16 cellular contexts compared by ENCODE assay signal in the genomic region with DNA sequence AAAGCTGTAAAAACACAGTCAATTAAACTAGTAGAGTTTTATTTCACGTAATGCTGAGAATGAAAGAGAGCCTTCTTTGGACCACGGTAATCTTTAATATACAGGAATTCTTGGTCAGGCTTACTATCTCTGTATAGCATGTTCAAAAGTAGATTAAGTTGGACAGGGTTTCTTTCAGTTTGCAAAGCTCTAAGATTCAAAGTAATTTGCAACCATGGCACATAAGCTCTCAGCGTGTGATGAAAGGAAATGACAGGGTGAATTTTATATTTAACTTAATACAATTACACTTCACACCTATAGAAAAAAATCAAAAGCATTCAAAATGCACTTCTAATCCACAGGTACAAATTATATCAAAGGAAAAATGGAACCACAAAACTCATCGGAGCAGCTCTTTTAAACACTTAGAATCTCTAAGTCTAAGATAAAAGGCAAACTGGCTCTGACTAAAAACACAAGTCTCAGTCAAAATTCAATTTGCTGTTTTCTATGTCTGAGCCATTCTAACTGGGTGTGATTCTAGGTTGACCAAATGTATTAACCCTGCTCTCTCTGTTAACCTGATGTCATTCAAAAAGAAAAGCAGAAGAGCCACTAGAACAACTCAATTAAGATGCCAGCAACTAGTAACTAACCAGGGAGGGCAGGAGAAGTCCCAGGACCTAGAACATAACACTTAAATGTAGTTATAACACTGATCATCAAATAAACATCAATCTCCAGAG.
DNase-seq lines count a peak whose midpoint lies in the region; ATAC-seq and TF ChIP-seq lines count a peak whose summit lies in the region.
"Had no signal": no experiment of that assay in that cellular context is flagged by ENCODE, and none has a peak within 500 bp of the region (broad histone marks: within the 10 kb centered on the region; RNA-seq: fewer than 3 reads in every experiment).

No MANE protein-coding gene starts in this region.

- ATAC-seq in right cardiac atrium (no peak), WTC11 (no peak)

- no peak for TF ChIP-seq CTCF in left ventricle myocardium inferior (IDR thresholded peaks at IDR 0.05; ENCODE audit: borderline replicate concordance)
- TF ChIP-seq CTCF in WTC11 (IDR thresholded peaks at IDR 0.05), result no peak

- no peaks in the 10 kb centered on the region for H3K9me3 Mint-ChIP-seq in WTC11

- 51% methylated on average over 4 of the region's 4 CpGs for WGBS in right cardiac atrium
- 93 to 100% methylated on average over 2 to 3 of the region's 4 CpGs for WGBS in mesodermal cell (ENCODE audit: insufficient coverage in 2 of 2), 2 experiments
- 65% methylated on average over 4 of the region's 4 CpGs for WGBS in urinary bladder

- H3K4me1 ChIP-seq in left ventricle myocardium inferior (peaks cover 73% of the 10 kb centered on the region), right cardiac atrium (ENCODE audit: control insufficient read depth, insufficient read depth, low read length) (peaks cover 6% of the 10 kb centered on the region), mesodermal cell (ENCODE audit: control insufficient read depth, insufficient read depth, low read length, poor library complexity, severe bottlenecking) (peaks cover 64% of the 10 kb centered on the region), urinary bladder (ENCODE audit: insufficient read depth) (no peaks in the 10 kb centered on the region)

- intact Hi-C loops in left ventricle myocardium inferior (cut with micrococcal nuclease) (loop anchor here (5.0 kb wide), 1 partner anchor 107 kb away; no protein-coding TSS in a partner anchor), right cardiac atrium (cut with DNase I) (loop anchor here (2.0 to 10.0 kb wide), 3 partner anchors 105 to 109 kb away; no protein-coding TSS in a partner anchor)

- H3K36me3 ChIP-seq in left ventricle myocardium inferior (no peaks in the 10 kb centered on the region), mesodermal cell (ENCODE audit: control insufficient read depth, insufficient read depth, low read length) (peaks cover 7% of the 10 kb centered on the region), urinary bladder (ENCODE audit: insufficient read depth) (no peaks in the 10 kb centered on the region)
- H3K36me3 ChIP-seq: brain microvascular endothelial cell, gastroesophageal sphincter, stomach had no signal

- no peaks in the 10 kb centered on the region for H3K9me3 ChIP-seq in left ventricle myocardium inferior (replicated peaks)
- no peaks in the 10 kb centered on the region for H3K9me3 ChIP-seq in right cardiac atrium (ENCODE audit: control insufficient read depth, low read length)
- no peaks in the 10 kb centered on the region for H3K9me3 ChIP-seq in mesodermal cell (ENCODE audit: control insufficient read depth, low read length)
- H3K9me3 ChIP-seq: gastroesophageal sphincter, stomach had no signal

- H3K27me3 ChIP-seq in left ventricle myocardium inferior (ENCODE audit: low read depth), result no peaks in the 10 kb centered on the region
- no peaks in the 10 kb centered on the region for H3K27me3 ChIP-seq in right cardiac atrium (ENCODE audit: control insufficient read depth, insufficient read depth)
- H3K27me3 ChIP-seq: brain microvascular endothelial cell, gastroesophageal sphincter, stomach had no signal

- no peaks in the 10 kb centered on the region for H3K36me3 Mint-ChIP-seq in WTC11

- CTCF ChIA-PET in WTC11 (lab: Charles Lee), result interaction anchor here (0.5 to 2.9 kb wide), 8 partner anchors 8 to 207 kb away, joined by 3 to 16 read pairs (median 3); no protein-coding TSS in a partner anchor

- no peaks in the 10 kb centered on the region for H3K27me3 Mint-ChIP-seq in WTC11 (ENCODE audit: low read depth)

- H3K27ac ChIP-seq in left ventricle myocardium inferior (replicated peaks), result peak overlapping the region; percentile 37
- H3K27ac ChIP-seq in right cardiac atrium (ENCODE audit: low read length), result no peak overlapping the region
- H3K27ac ChIP-seq in mesodermal cell (ENCODE audit: low read depth, low read length, severe bottlenecking), result peak overlapping the region; percentile 88
- H3K27ac ChIP-seq in urinary bladder (ENCODE audit: low read depth), result peak overlapping the region; percentile 73
- H3K27ac ChIP-seq: brain microvascular endothelial cell, KMS-11 had no signal

- POLR2A ChIA-PET in WTC11 (lab: Charles Lee), result no interaction called here

- no peak overlapping the region for H3K4me3 ChIP-seq in left ventricle myocardium inferior
- H3K4me3 ChIP-seq in right cardiac atrium (ENCODE audit: low read length), result no peak overlapping the region
- no peak overlapping the region for H3K4me3 ChIP-seq in mesodermal cell (ENCODE audit: extremely low read depth, insufficient read depth, low read length, poor library complexity, severe bottlenecking)
- H3K4me3 ChIP-seq in urinary bladder (ENCODE audit: low read depth, low read length), result no peak overlapping the region
- H3K4me3 ChIP-seq: gastroesophageal sphincter, stomach had no signal

- H3K4me3 Mint-ChIP-seq in WTC11, result no peak overlapping the region

- peaks cover 50% of the 10 kb centered on the region for H3K4me1 Mint-ChIP-seq in WTC11

- peak overlapping the region; percentile 38 for H3K27ac Mint-ChIP-seq in WTC11

- DNase-seq in left ventricle myocardium inferior, result no peak
- no peak for DNase-seq in right cardiac atrium
- DNase-seq in WTC11 (ENCODE audit: low spot score), result no peak
- no peak for DNase-seq in globus pallidus (ENCODE audit: low spot score)
- DNase-seq in central memory CD4-positive, alpha-beta T cell, result no peak
- DNase-seq in NCI-H1092 treated with DMSO at 0.1 percent for 48 hours (lab: John Stamatoyannopoulos, UW), result no peak
- DNase-seq: brain microvascular endothelial cell; C1 segment of cervical spinal cord; effector memory CD4-positive, alpha-beta T cell; NCI-H1930; retina; stomach had no signal

TF ChIP-seq in WTC11, 78 proteins besides CTCF, POLR2A, EP300 and RAD21:
- TF ChIP-seq FOXJ3 (CRISPR knock-in tag; IDR thresholded peaks at IDR 0.05; ENCODE audit: borderline replicate concordance) (no peak), GTF2I (CRISPR knock-in tag; conservative IDR thresholded peaks at IDR 0.05) (no peak), MXD4 (CRISPR knock-in tag; IDR thresholded peaks at IDR 0.05; ENCODE audit: borderline replicate concordance) (no peak), RELA (CRISPR knock-in tag; IDR thresholded peaks at IDR 0.05; ENCODE audit: borderline replicate concordance) (no peak)
- TF ChIP-seq, protein P1, sequence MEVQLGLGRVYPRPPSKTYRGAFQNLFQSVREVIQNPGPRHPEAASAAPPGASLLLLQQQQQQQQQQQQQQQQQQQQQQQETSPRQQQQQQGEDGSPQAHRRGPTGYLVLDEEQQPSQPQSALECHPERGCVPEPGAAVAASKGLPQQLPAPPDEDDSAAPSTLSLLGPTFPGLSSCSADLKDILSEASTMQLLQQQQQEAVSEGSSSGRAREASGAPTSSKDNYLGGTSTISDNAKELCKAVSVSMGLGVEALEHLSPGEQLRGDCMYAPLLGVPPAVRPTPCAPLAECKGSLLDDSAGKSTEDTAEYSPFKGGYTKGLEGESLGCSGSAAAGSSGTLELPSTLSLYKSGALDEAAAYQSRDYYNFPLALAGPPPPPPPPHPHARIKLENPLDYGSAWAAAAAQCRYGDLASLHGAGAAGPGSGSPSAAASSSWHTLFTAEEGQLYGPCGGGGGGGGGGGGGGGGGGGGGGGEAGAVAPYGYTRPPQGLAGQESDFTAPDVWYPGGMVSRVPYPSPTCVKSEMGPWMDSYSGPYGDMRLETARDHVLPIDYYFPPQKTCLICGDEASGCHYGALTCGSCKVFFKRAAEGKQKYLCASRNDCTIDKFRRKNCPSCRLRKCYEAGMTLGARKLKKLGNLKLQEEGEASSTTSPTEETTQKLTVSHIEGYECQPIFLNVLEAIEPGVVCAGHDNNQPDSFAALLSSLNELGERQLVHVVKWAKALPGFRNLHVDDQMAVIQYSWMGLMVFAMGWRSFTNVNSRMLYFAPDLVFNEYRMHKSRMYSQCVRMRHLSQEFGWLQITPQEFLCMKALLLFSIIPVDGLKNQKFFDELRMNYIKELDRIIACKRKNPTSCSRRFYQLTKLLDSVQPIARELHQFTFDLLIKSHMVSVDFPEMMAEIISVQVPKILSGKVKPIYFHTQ (CRISPR knock-in tag; IDR thresholded peaks at IDR 0.05), result no peak
- TF ChIP-seq, protein P2, sequence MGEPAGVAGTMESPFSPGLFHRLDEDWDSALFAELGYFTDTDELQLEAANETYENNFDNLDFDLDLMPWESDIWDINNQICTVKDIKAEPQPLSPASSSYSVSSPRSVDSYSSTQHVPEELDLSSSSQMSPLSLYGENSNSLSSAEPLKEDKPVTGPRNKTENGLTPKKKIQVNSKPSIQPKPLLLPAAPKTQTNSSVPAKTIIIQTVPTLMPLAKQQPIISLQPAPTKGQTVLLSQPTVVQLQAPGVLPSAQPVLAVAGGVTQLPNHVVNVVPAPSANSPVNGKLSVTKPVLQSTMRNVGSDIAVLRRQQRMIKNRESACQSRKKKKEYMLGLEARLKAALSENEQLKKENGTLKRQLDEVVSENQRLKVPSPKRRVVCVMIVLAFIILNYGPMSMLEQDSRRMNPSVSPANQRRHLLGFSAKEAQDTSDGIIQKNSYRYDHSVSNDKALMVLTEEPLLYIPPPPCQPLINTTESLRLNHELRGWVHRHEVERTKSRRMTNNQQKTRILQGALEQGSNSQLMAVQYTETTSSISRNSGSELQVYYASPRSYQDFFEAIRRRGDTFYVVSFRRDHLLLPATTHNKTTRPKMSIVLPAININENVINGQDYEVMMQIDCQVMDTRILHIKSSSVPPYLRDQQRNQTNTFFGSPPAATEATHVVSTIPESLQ (CRISPR knock-in tag; IDR thresholded peaks at IDR 0.05), result no peak
